2 cellular contexts compared by ENCODE assay signal in the genomic region with DNA sequence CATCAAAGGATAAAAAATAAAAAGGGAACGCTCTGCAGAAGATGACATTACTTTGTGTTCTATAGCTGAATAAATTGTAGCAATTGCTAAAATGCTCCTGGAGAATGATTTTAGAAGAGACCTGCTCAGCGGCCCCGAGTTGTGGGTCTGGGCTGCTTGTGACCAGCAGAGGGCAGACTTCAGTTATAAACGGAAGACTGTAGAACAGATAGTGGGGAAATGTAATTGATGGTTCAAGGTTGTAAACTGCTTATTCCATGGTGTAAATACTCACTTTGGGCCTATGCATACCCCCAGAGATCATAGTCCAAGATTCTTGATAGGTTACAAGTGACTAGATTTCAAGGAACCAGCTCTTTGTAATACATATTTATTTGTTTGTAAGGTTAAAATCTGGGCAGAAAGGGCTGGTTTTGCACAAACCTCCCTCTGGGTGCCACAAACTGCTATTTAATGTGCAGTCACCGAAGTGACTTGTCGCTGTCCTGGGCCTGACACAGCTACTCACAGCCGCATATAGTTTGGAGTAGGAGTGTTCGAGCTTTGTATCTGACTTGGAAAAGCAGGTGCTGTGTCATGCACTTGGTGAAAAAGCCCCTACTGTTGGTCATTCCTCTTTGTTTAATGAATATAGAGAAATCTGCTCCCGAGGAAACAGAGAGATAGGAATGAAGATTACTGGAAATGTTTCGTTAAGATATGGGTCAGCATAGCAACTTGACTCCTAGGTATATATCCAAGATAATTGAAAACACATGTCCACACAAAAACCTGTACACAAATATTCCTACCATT.
TF ChIP-seq lines count a peak whose summit lies in the region.

No MANE protein-coding gene starts in this region.

TF ChIP-seq in GM23338, 12 proteins besides CTCF, POLR2A, EP300 and RAD21:
- TF ChIP-seq ZNF114 (CRISPR knock-in tag; IDR thresholded peaks at IDR 0.05) (no peak), ZNF331 (CRISPR knock-in tag; IDR thresholded peaks at IDR 0.05; ENCODE audit: low read depth) (no peak), POLR2AphosphoS5 (IDR thresholded peaks at IDR 0.05; ENCODE audit: low read depth) (no peak), NANOG (IDR thresholded peaks at IDR 0.05; ENCODE audit: borderline replicate concordance) (no peak), STAT1 (IDR thresholded peaks at IDR 0.05; ENCODE audit: unreplicated experiment) (no peak), EZH2phosphoT487 (IDR thresholded peaks at IDR 0.05; ENCODE audit: unreplicated experiment) (no peak), EZH2 (IDR thresholded peaks at IDR 0.05; ENCODE audit: low read depth, unreplicated experiment) (no peak), JUNB (IDR thresholded peaks at IDR 0.05; ENCODE audit: unreplicated experiment) (no peak), CREB1 (CRISPR knock-in tag; IDR thresholded peaks at IDR 0.05; ENCODE audit: low read depth) (no peak)
- TF ChIP-seq, protein P1, sequence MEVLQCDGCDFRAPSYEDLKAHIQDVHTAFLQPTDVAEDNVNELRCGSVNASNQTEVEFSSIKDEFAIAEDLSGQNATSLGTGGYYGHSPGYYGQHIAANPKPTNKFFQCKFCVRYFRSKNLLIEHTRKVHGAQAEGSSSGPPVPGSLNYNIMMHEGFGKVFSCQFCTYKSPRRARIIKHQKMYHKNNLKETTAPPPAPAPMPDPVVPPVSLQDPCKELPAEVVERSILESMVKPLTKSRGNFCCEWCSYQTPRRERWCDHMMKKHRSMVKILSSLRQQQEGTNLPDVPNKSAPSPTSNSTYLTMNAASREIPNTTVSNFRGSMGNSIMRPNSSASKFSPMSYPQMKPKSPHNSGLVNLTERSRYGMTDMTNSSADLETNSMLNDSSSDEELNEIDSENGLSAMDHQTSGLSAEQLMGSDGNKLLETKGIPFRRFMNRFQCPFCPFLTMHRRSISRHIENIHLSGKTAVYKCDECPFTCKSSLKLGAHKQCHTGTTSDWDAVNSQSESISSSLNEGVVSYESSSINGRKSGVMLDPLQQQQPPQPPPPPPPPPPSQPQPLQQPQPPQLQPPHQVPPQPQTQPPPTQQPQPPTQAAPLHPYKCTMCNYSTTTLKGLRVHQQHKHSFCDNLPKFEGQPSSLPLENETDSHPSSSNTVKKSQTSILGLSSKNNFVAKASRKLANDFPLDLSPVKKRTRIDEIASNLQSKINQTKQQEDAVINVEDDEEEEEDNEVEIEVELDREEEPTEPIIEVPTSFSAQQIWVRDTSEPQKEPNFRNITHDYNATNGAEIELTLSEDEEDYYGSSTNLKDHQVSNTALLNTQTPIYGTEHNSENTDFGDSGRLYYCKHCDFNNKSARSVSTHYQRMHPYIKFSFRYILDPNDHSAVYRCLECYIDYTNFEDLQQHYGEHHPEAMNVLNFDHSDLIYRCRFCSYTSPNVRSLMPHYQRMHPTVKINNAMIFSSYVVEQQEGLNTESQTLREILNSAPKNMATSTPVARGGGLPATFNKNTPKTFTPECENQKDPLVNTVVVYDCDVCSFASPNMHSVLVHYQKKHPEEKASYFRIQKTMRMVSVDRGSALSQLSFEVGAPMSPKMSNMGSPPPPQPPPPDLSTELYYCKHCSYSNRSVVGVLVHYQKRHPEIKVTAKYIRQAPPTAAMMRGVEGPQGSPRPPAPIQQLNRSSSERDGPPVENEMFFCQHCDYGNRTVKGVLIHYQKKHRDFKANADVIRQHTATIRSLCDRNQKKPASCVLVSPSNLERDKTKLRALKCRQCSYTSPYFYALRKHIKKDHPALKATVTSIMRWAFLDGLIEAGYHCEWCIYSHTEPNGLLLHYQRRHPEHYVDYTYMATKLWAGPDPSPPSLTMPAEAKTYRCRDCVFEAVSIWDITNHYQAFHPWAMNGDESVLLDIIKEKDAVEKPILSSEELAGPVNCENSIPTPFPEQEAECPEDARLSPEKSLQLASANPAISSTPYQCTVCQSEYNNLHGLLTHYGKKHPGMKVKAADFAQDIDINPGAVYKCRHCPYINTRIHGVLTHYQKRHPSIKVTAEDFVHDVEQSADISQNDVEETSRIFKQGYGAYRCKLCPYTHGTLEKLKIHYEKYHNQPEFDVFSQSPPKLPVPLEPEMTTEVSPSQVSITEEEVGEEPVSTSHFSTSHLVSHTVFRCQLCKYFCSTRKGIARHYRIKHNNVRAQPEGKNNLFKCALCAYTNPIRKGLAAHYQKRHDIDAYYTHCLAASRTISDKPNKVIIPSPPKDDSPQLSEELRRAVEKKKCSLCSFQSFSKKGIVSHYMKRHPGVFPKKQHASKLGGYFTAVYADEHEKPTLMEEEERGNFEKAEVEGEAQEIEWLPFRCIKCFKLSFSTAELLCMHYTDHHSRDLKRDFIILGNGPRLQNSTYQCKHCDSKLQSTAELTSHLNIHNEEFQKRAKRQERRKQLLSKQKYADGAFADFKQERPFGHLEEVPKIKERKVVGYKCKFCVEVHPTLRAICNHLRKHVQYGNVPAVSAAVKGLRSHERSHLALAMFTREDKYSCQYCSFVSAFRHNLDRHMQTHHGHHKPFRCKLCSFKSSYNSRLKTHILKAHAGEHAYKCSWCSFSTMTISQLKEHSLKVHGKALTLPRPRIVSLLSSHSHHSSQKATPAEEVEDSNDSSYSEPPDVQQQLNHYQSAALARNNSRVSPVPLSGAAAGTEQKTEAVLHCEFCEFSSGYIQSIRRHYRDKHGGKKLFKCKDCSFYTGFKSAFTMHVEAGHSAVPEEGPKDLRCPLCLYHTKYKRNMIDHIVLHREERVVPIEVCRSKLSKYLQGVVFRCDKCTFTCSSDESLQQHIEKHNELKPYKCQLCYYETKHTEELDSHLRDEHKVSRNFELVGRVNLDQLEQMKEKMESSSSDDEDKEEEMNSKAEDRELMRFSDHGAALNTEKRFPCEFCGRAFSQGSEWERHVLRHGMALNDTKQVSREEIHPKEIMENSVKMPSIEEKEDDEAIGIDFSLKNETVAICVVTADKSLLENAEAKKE (CRISPR knock-in tag; IDR thresholded peaks at IDR 0.05): no peak
- TF ChIP-seq, protein P2, sequence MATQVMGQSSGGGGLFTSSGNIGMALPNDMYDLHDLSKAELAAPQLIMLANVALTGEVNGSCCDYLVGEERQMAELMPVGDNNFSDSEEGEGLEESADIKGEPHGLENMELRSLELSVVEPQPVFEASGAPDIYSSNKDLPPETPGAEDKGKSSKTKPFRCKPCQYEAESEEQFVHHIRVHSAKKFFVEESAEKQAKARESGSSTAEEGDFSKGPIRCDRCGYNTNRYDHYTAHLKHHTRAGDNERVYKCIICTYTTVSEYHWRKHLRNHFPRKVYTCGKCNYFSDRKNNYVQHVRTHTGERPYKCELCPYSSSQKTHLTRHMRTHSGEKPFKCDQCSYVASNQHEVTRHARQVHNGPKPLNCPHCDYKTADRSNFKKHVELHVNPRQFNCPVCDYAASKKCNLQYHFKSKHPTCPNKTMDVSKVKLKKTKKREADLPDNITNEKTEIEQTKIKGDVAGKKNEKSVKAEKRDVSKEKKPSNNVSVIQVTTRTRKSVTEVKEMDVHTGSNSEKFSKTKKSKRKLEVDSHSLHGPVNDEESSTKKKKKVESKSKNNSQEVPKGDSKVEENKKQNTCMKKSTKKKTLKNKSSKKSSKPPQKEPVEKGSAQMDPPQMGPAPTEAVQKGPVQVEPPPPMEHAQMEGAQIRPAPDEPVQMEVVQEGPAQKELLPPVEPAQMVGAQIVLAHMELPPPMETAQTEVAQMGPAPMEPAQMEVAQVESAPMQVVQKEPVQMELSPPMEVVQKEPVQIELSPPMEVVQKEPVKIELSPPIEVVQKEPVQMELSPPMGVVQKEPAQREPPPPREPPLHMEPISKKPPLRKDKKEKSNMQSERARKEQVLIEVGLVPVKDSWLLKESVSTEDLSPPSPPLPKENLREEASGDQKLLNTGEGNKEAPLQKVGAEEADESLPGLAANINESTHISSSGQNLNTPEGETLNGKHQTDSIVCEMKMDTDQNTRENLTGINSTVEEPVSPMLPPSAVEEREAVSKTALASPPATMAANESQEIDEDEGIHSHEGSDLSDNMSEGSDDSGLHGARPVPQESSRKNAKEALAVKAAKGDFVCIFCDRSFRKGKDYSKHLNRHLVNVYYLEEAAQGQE (IDR thresholded peaks at IDR 0.05; ENCODE audit: unreplicated experiment): no peak

TF ChIP-seq in SK-N-SH, 30 proteins besides CTCF, POLR2A, EP300 and RAD21:
- TF ChIP-seq, protein P3, sequence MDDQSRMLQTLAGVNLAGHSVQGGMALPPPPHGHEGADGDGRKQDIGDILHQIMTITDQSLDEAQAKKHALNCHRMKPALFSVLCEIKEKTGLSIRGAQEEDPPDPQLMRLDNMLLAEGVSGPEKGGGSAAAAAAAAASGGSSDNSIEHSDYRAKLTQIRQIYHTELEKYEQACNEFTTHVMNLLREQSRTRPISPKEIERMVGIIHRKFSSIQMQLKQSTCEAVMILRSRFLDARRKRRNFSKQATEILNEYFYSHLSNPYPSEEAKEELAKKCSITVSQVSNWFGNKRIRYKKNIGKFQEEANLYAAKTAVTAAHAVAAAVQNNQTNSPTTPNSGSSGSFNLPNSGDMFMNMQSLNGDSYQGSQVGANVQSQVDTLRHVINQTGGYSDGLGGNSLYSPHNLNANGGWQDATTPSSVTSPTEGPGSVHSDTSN (IDR thresholded peaks at IDR 0.05): 0 out of 2 replicates have a peak, but pooled peaks have one; percentile 11
- TF ChIP-seq FOXM1 (IDR thresholded peaks at IDR 0.05; ENCODE audit: low read depth) (no peak), SMC3 (IDR thresholded peaks at IDR 0.05; ENCODE audit: low read depth, low read length) (peak; percentile 83), JUND (IDR thresholded peaks at IDR 0.05) (no peak), TCF12 (IDR thresholded peaks at IDR 0.05) (peak; percentile 67), RXRA (IDR thresholded peaks at IDR 0.05; ENCODE audit: borderline replicate concordance, low read depth) (peak; percentile 19; the same call in 1 of the 2 replicates), NRF1 (IDR thresholded peaks at IDR 0.05; ENCODE audit: low read depth, low read length) (peak; percentile 4; the same call in 1 of the 2 replicates)
